Comparison of ENCODE assay signal across 1 cellular context in the genomic region with DNA sequence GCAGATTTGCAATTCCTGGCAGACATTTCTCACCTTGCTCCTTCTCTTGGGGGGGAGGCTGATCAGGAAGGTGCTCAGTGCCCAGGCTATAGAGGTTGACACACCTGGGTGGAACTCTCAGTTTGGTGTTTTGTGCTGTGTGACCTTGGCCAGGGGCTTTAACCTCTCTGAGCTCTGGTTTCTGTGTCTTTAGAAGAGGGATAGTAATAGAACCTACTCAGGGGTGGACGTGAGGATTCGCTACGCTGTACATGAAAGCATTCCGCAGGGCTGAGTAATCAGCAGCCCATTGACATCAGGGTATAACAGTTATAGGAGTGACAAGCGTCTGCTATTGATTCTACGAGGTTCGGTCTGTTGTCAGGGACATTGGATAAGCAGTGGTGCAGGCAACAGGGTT.
TF ChIP-seq lines count a peak whose summit lies in the region.

No MANE protein-coding gene starts in this region.

TF ChIP-seq in IMR-90, 13 proteins besides CTCF, POLR2A, EP300 and RAD21:
- no peak for TF ChIP-seq SMC3 (IDR thresholded peaks at IDR 0.05; ENCODE audit: low read depth, low read length)
- TF ChIP-seq RCOR1 (IDR thresholded peaks at IDR 0.05; ENCODE audit: insufficient replicate concordance, low read length): no peak
- TF ChIP-seq MXI1 (IDR thresholded peaks at IDR 0.05; ENCODE audit: borderline replicate concordance, low read depth, low read length): no peak
- TF ChIP-seq, protein P1, sequence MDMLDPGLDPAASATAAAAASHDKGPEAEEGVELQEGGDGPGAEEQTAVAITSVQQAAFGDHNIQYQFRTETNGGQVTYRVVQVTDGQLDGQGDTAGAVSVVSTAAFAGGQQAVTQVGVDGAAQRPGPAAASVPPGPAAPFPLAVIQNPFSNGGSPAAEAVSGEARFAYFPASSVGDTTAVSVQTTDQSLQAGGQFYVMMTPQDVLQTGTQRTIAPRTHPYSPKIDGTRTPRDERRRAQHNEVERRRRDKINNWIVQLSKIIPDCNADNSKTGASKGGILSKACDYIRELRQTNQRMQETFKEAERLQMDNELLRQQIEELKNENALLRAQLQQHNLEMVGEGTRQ (IDR thresholded peaks at IDR 0.05; ENCODE audit: low read depth, low read length): no peak
- no peak for TF ChIP-seq BHLHE40 (IDR thresholded peaks at IDR 0.05; ENCODE audit: low read depth, low read length)
- no peak for TF ChIP-seq CEBPB (IDR thresholded peaks at IDR 0.05; ENCODE audit: low read depth, low read length)
- TF ChIP-seq NFE2L2 (IDR thresholded peaks at IDR 0.05; ENCODE audit: low read depth, low read length): no peak
- no peak for TF ChIP-seq MAFK (IDR thresholded peaks at IDR 0.05; ENCODE audit: low read depth, low read length)
- no peak for TF ChIP-seq RFX5 (IDR thresholded peaks at IDR 0.05; ENCODE audit: low read depth, low read length)
- no peak for TF ChIP-seq MAZ (IDR thresholded peaks at IDR 0.05; ENCODE audit: borderline replicate concordance, low read depth, low read length)
- TF ChIP-seq CHD1 (IDR thresholded peaks at IDR 0.05; ENCODE audit: low read depth, low read length): no peak
